Comparison of ENCODE assay signal across 1 cellular context in the genomic region with DNA sequence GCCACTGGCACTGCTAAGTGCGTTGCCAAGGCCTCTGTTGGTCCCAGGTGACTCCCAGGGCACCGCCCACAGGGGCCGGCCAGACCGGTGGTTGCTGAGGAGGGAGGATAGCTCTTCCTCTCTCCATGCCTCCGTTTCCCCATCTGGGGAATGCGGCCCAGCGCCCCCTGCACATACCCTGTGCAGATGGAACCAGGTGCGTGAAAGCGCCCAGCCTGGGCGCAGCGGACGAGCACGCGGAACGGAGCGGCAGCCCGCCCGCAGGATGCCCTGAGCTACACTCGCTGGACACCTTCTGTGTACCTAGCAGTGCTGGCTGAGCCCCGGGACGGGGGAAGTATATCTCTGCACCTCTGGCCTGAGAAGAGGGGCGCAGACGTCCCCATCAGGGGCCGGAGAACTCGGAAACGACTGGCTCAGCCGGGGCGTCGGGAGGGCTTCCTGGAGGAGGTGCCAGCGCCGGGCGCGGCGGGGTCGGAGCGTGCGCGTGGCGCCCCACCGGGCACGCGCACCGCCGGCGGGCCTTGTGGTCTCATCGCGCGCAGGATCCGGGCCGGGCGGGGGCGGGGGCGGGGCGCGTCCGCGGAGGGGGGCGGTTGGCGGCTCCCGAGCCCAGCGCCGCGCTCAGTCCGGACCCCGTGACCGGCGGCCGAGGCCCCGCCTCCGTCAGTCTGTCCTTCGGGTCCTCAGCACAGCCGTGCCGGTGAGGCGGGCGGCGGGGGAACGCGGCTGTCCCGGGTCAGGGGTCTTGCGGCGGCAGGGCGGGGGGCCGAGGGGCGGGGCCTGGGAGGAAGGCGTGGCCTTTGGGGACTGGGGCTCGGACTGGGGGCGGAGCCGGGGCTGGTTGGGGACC.
TF ChIP-seq lines count a peak whose summit lies in the region.

A gene (minus strand): TSS at position 6 of the 853 bp plus-strand sequence. CDS start 76 bp downstream, outside the sequence.
A gene with protein sequence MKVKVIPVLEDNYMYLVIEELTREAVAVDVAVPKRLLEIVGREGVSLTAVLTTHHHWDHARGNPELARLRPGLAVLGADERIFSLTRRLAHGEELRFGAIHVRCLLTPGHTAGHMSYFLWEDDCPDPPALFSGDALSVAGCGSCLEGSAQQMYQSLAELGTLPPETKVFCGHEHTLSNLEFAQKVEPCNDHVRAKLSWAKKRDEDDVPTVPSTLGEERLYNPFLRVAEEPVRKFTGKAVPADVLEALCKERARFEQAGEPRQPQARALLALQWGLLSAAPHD (plus strand): TSS at position 669 of the 853 bp plus-strand sequence. CDS start 404 bp downstream, outside the sequence.

TF ChIP-seq in K562, 482 proteins besides CTCF, POLR2A, EP300 and RAD21 (continued from another document):
- TF ChIP-seq ZNF75A (CRISPR knock-in tag; IDR thresholded peaks at IDR 0.05), result no peak
- TF ChIP-seq, protein P1, sequence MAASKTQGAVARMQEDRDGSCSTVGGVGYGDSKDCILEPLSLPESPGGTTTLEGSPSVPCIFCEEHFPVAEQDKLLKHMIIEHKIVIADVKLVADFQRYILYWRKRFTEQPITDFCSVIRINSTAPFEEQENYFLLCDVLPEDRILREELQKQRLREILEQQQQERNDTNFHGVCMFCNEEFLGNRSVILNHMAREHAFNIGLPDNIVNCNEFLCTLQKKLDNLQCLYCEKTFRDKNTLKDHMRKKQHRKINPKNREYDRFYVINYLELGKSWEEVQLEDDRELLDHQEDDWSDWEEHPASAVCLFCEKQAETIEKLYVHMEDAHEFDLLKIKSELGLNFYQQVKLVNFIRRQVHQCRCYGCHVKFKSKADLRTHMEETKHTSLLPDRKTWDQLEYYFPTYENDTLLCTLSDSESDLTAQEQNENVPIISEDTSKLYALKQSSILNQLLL (CRISPR knock-in tag; IDR thresholded peaks at IDR 0.05; ENCODE audit: borderline replicate concordance), result no peak
- TF ChIP-seq SREBF2 (CRISPR knock-in tag; IDR thresholded peaks at IDR 0.05), result no peak
- TF ChIP-seq NR4A1 (CRISPR knock-in tag; IDR thresholded peaks at IDR 0.05), result no peak
- no peak for TF ChIP-seq NR4A1 (tag; IDR thresholded peaks at IDR 0.05)
- TF ChIP-seq BRCA1 (IDR thresholded peaks at IDR 0.05), result no peak
- no peak for TF ChIP-seq BRCA1 (CRISPR knock-in tag; IDR thresholded peaks at IDR 0.05)
- no peak for TF ChIP-seq ZNF644 (tag; IDR thresholded peaks at IDR 0.05; ENCODE audit: low read depth)
- no peak for TF ChIP-seq EP400 (IDR thresholded peaks at IDR 0.05)
- TF ChIP-seq ZNF311 (CRISPR knock-in tag; IDR thresholded peaks at IDR 0.05), result no peak
- no peak for TF ChIP-seq MECOM (CRISPR knock-in tag; IDR thresholded peaks at IDR 0.05)
- no peak for TF ChIP-seq MAFK (IDR thresholded peaks at IDR 0.05; ENCODE audit: low read length)
- no peak for TF ChIP-seq DIDO1 (tag; IDR thresholded peaks at IDR 0.05; ENCODE audit: low read depth)
- peak; percentile 65 to 73; a peak in 2 of 4 replicates for TF ChIP-seq NRF1 (conservative IDR thresholded peaks at IDR 0.05 in 1 of 2, IDR thresholded peaks at IDR 0.05 in 1 of 2)
- no peak for TF ChIP-seq SIN3B (IDR thresholded peaks at IDR 0.05; ENCODE audit: low read depth)
- TF ChIP-seq TRIM28 (IDR thresholded peaks at IDR 0.05), result no peak
- TF ChIP-seq, protein P2, sequence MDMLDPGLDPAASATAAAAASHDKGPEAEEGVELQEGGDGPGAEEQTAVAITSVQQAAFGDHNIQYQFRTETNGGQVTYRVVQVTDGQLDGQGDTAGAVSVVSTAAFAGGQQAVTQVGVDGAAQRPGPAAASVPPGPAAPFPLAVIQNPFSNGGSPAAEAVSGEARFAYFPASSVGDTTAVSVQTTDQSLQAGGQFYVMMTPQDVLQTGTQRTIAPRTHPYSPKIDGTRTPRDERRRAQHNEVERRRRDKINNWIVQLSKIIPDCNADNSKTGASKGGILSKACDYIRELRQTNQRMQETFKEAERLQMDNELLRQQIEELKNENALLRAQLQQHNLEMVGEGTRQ (CRISPR knock-in tag; IDR thresholded peaks at IDR 0.05), result peak; percentile 53
- TF ChIP-seq POLR2AphosphoS5 (IDR thresholded peaks at IDR 0.05; ENCODE audit: control insufficient read depth, insufficient read depth, low read depth, low read length), result peak; percentile 41; the same call in 1 of the 2 replicates
- TF ChIP-seq, protein P3, sequence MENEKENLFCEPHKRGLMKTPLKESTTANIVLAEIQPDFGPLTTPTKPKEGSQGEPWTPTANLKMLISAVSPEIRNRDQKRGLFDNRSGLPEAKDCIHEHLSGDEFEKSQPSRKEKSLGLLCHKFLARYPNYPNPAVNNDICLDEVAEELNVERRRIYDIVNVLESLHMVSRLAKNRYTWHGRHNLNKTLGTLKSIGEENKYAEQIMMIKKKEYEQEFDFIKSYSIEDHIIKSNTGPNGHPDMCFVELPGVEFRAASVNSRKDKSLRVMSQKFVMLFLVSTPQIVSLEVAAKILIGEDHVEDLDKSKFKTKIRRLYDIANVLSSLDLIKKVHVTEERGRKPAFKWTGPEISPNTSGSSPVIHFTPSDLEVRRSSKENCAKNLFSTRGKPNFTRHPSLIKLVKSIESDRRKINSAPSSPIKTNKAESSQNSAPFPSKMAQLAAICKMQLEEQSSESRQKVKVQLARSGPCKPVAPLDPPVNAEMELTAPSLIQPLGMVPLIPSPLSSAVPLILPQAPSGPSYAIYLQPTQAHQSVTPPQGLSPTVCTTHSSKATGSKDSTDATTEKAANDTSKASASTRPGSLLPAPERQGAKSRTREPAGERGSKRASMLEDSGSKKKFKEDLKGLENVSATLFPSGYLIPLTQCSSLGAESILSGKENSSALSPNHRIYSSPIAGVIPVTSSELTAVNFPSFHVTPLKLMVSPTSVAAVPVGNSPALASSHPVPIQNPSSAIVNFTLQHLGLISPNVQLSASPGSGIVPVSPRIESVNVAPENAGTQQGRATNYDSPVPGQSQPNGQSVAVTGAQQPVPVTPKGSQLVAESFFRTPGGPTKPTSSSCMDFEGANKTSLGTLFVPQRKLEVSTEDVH (IDR thresholded peaks at IDR 0.05; ENCODE audit: low read depth, partially characterized antibody), result no peak
- no peak for TF ChIP-seq PRPF4 (IDR thresholded peaks at IDR 0.05; ENCODE audit: insufficient read depth, low read depth, low read length, poor library complexity, severe bottlenecking)
- TF ChIP-seq, protein P4, sequence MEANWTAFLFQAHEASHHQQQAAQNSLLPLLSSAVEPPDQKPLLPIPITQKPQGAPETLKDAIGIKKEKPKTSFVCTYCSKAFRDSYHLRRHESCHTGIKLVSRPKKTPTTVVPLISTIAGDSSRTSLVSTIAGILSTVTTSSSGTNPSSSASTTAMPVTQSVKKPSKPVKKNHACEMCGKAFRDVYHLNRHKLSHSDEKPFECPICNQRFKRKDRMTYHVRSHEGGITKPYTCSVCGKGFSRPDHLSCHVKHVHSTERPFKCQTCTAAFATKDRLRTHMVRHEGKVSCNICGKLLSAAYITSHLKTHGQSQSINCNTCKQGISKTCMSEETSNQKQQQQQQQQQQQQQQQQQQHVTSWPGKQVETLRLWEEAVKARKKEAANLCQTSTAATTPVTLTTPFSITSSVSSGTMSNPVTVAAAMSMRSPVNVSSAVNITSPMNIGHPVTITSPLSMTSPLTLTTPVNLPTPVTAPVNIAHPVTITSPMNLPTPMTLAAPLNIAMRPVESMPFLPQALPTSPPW (CRISPR knock-in tag; IDR thresholded peaks at IDR 0.05), result peak; percentile 94
- TF ChIP-seq, protein P5, sequence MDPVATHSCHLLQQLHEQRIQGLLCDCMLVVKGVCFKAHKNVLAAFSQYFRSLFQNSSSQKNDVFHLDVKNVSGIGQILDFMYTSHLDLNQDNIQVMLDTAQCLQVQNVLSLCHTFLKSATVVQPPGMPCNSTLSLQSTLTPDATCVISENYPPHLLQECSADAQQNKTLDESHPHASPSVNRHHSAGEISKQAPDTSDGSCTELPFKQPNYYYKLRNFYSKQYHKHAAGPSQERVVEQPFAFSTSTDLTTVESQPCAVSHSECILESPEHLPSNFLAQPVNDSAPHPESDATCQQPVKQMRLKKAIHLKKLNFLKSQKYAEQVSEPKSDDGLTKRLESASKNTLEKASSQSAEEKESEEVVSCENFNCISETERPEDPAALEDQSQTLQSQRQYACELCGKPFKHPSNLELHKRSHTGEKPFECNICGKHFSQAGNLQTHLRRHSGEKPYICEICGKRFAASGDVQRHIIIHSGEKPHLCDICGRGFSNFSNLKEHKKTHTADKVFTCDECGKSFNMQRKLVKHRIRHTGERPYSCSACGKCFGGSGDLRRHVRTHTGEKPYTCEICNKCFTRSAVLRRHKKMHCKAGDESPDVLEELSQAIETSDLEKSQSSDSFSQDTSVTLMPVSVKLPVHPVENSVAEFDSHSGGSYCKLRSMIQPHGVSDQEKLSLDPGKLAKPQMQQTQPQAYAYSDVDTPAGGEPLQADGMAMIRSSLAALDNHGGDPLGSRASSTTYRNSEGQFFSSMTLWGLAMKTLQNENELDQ (CRISPR knock-in tag; IDR thresholded peaks at IDR 0.05; ENCODE audit: borderline replicate concordance), result no peak
- TF ChIP-seq ZNF324 (CRISPR knock-in tag; IDR thresholded peaks at IDR 0.05), result no peak
- TF ChIP-seq ZNF316 (IDR thresholded peaks at IDR 0.05), result no peak
- TF ChIP-seq CBX5 (IDR thresholded peaks at IDR 0.05; ENCODE audit: borderline replicate concordance, low read depth), result no peak
- TF ChIP-seq CHD1 (IDR thresholded peaks at IDR 0.05; ENCODE audit: low read length), result no peak
- 0 out of 2 replicates have a peak, but pooled peaks have one; percentile 15 for TF ChIP-seq SMAD4 (CRISPR knock-in tag; conservative IDR thresholded peaks at IDR 0.05)
